14 cellular contexts compared by ENCODE assay signal in genomic region chr10:62062028-62062427, GRCh38.
DNase-seq lines count a peak whose midpoint lies in the region; ATAC-seq and TF ChIP-seq lines count a peak whose summit lies in the region.
"Had no signal": no experiment of that assay in that cellular context is flagged by ENCODE, and none has a peak within 500 bp of the region (broad histone marks: within the 10 kb centered on the region; RNA-seq: fewer than 3 reads in every experiment).

No MANE protein-coding gene starts in this region.

- peaks cover 51 to 86% (median 66%) of the 10 kb centered on the region in 3 donors for H3K4me1 Mint-ChIP-seq in CD8-positive, alpha-beta memory T cell
- H3K4me1 Mint-ChIP-seq in activated naive CD8-positive, alpha-beta T cell treated with anti-CD3 and anti-CD28 coated beads for 36 hours, result peaks cover 27% of the 10 kb centered on the region
- peaks cover 27% of the 10 kb centered on the region for H3K4me1 Mint-ChIP-seq in nephron progenitor cell

- DNase-seq in CD8-positive, alpha-beta memory T cell, result no peak
- DNase-seq in activated naive CD8-positive, alpha-beta T cell treated with anti-CD3 and anti-CD28 coated beads for 36 hours, result no peak
- DNase-seq in nephron progenitor cell, result no peak
- no peak for DNase-seq in NAMALWA (ENCODE audit: low spot score)
- no peak for DNase-seq in NCI-H146 treated with DMSO at 0.1 percent for 48 hours (lab: John Stamatoyannopoulos, UW; ENCODE audit: unreplicated experiment)
- DNase-seq: NCI-H1930, NCI-H82, pancreas, RPMI8226, T1000 had no signal

- peaks cover 50% of the 10 kb centered on the region for H3K4me1 ChIP-seq in ACC112 (ENCODE audit: control insufficient read depth, insufficient read depth, low read length, unreplicated experiment)
- H3K4me1 ChIP-seq in CD8-positive, alpha-beta memory T cell (ENCODE audit: insufficient read depth, low read length), result peaks cover 20% of the 10 kb centered on the region

- no peaks in the 10 kb centered on the region for H3K27me3 Mint-ChIP-seq in CD8-positive, alpha-beta memory T cell
- no peaks in the 10 kb centered on the region for H3K27me3 Mint-ChIP-seq in activated naive CD8-positive, alpha-beta T cell treated with anti-CD3 and anti-CD28 coated beads for 36 hours
- no peaks in the 10 kb centered on the region for H3K27me3 Mint-ChIP-seq in nephron progenitor cell (ENCODE audit: low read depth, poor library complexity)

- H3K27ac Mint-ChIP-seq in CD8-positive, alpha-beta memory T cell, result peak overlapping the region in 5 of 8 donors; percentile 1 to 43 (median 35)
- H3K27ac Mint-ChIP-seq in activated naive CD8-positive, alpha-beta T cell treated with anti-CD3 and anti-CD28 coated beads for 36 hours, result peak overlapping the region; percentile 51
- peak overlapping the region; percentile 2 for H3K27ac Mint-ChIP-seq in nephron progenitor cell

- peaks cover 73% of the 10 kb centered on the region for H3K36me3 ChIP-seq in ACC112 (ENCODE audit: insufficient read depth, low read length)
- peaks cover 18% of the 10 kb centered on the region for H3K36me3 ChIP-seq in CD8-positive, alpha-beta memory T cell (ENCODE audit: insufficient read depth, low read length)
- H3K36me3 ChIP-seq: pancreas had no signal

- CTCF ChIA-PET in CD8-positive, alpha-beta memory T cell (lab: Charles Lee), result interaction anchor here (1.2 to 1.6 kb wide), 3 partner anchors 23 to 183 kb away, joined by 3 to 7 read pairs (median 3); no protein-coding TSS in a partner anchor

- TF ChIP-seq CTCF in nephron progenitor cell (IDR thresholded peaks at IDR 0.05), result no peak

- POLR2A ChIA-PET in CD8-positive, alpha-beta memory T cell (lab: Charles Lee), result interaction anchor here (0.7 kb wide), 1 partner anchor 165 kb away, joined by 3 read pairs; no protein-coding TSS in a partner anchor

- ATAC-seq in GM21825 (IDR thresholded peaks at IDR 0.05; ENCODE audit: unreplicated experiment), result no peak
- ATAC-seq: pancreas had no signal

- no peaks in the 10 kb centered on the region for H3K27me3 ChIP-seq in ACC112 (ENCODE audit: insufficient read depth, low read length)
- H3K27me3 ChIP-seq in CD8-positive, alpha-beta memory T cell (ENCODE audit: insufficient read depth, low read length, poor library complexity, severe bottlenecking), result no peaks in the 10 kb centered on the region
- H3K27me3 ChIP-seq: BLaER1 treated with 17β-estradiol and CSF1 and Interleukin-3, amounts not matched to agents 10 nM and 100 nM; pancreas; tibial nerve had no signal

- peaks cover 21% of the 10 kb centered on the region for H3K79me2 ChIP-seq in ACC112 (ENCODE audit: control insufficient read depth, insufficient read depth, low read length, unreplicated experiment)

- H3K36me3 Mint-ChIP-seq in CD8-positive, alpha-beta memory T cell, result peaks cover 14 to 91% (median 42%) of the 10 kb centered on the region in 3 donors
- H3K36me3 Mint-ChIP-seq in activated naive CD8-positive, alpha-beta T cell treated with anti-CD3 and anti-CD28 coated beads for 36 hours, result peaks cover 85% of the 10 kb centered on the region
- peaks cover 100% of the 10 kb centered on the region for H3K36me3 Mint-ChIP-seq in nephron progenitor cell (ENCODE audit: low read depth)

- H3K4me3 Mint-ChIP-seq in CD8-positive, alpha-beta memory T cell, result no peak overlapping the region
- H3K4me3 Mint-ChIP-seq in activated naive CD8-positive, alpha-beta T cell treated with anti-CD3 and anti-CD28 coated beads for 36 hours, result no peak overlapping the region
- H3K4me3 Mint-ChIP-seq in nephron progenitor cell, result no peak overlapping the region

- H3K4me3 ChIP-seq in ACC112 (ENCODE audit: low read depth, low read length), result no peak overlapping the region
- no peak overlapping the region for H3K4me3 ChIP-seq in CD8-positive, alpha-beta memory T cell (ENCODE audit: low read length)
- H3K4me3 ChIP-seq: BLaER1 treated with 17β-estradiol and CSF1 and Interleukin-3, amounts not matched to agents 10 nM and 100 nM; pancreas; tibial nerve had no signal

- peak overlapping the region; percentile 47; the same call in 1 of the 2 replicates for H3K27ac ChIP-seq in ACC112 (ENCODE audit: low read depth, low read length)
- H3K27ac ChIP-seq in CD8-positive, alpha-beta memory T cell (ENCODE audit: low read depth, low read length), result no peak overlapping the region
- H3K27ac ChIP-seq: pancreas had no signal

- H3K9me3 ChIP-seq in CD8-positive, alpha-beta memory T cell (ENCODE audit: low read length), result no peaks in the 10 kb centered on the region
- H3K9me3 ChIP-seq: pancreas, tibial nerve had no signal

- H2AFZ ChIP-seq in ACC112 (ENCODE audit: low read length, unreplicated experiment), result no peak overlapping the region

- H3K9me3 Mint-ChIP-seq in CD8-positive, alpha-beta memory T cell, result no peaks in the 10 kb centered on the region
- peaks cover 4% of the 10 kb centered on the region for H3K9me3 Mint-ChIP-seq in activated naive CD8-positive, alpha-beta T cell treated with anti-CD3 and anti-CD28 coated beads for 36 hours
- peaks cover 4% of the 10 kb centered on the region for H3K9me3 Mint-ChIP-seq in nephron progenitor cell
